ENCODE assay signal across 15 cellular contexts in the genomic region with DNA sequence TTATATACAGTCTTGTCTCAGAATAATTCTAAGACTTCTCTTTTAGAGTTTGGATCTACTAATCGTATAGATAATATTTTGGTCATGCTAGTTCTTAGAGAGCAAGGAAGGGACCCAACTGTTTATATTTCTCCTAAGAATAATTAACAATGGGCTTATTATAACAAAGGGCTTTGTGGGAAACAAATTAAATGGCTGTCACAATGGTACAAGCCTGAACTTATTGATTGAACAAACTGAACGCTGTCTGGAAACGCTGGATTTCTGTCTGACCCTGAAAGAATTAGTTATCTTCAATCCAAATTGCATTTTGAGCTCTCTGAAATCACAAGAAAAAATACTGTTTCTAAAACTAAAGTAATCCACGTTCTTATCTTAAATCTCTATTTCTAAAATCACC. TPM values are rescaled to one million over a fixed set of nuclear protein-coding genes. Genes with fewer than 3 reads are reported as not detected.
A peak's percentile ranks its signal among the peaks of the same experiment; 100 is the strongest.
DNase-seq lines count a peak whose midpoint lies in the region; ATAC-seq and TF ChIP-seq lines count a peak whose summit lies in the region.
"Had no signal": no experiment of that assay in that cellular context is flagged by ENCODE, and none has a peak within 500 bp of the region (broad histone marks: within the 10 kb centered on the region; RNA-seq: fewer than 3 reads in every experiment).

No MANE protein-coding gene starts in this region.

- ATAC-seq in HG02798 (IDR thresholded peaks at IDR 0.05; ENCODE audit: poor library complexity, unreplicated experiment): no peak
- ATAC-seq: GM12878 had no signal

- H3K4me3 ChIP-seq in dorsolateral prefrontal cortex: peak overlapping the region in 20 of 59 donors; percentile 1 to 47 (median 13)
- H3K4me3 ChIP-seq: GM12878 had no signal

- TF ChIP-seq CTCF in dorsolateral prefrontal cortex (IDR thresholded peaks at IDR 0.05 in 54 of 56, conservative IDR thresholded peaks at IDR 0.05 in 2 of 56; ENCODE audit: low read depth in 1 of 56, partially characterized antibody in 56 of 56): no peak

- H3K27me3 ChIP-seq in dorsolateral prefrontal cortex: no peaks in the 10 kb centered on the region
- H3K27me3 ChIP-seq: BE2C had no signal

- intact Hi-C loops in dorsolateral prefrontal cortex (cut with DNase I): loop anchor here in 1 of 2 donors (5.0 kb wide), 1 partner anchor 55 kb away; a partner anchor contains a TSS

- no peak for DNase-seq in dorsolateral prefrontal cortex
- DNase-seq in inferior parietal cortex (ENCODE audit: extremely low spot score): peak; percentile 27
- peak; percentile 92 for DNase-seq in pons (ENCODE audit: low spot score)
- DNase-seq in superior temporal gyrus (ENCODE audit: extremely low spot score): peak; percentile 82
- DNase-seq in MV-4-11 (lab: John Stamatoyannopoulos, UW): no peak
- no peak for DNase-seq in T-helper 1 cell
- DNase-seq: BE2C; CD4-positive, alpha-beta memory T cell; DMS79; HCEC 1CT; HFFc6; IMR-90 had no signal

- H3K27ac ChIP-seq in dorsolateral prefrontal cortex: peak overlapping the region in 40 of 59 donors; percentile 0 to 90 (median 52)
- H3K27ac ChIP-seq: C4-2B had no signal

RNA-seq across cellular contexts. Expression of a gene that starts 56.8 kb away (rescaled TPM):
- 10 to 100 TPM; 22.9 to 42.7 (median 30.2) TPM for total RNA-seq in dorsolateral prefrontal cortex

Comparison
In these comparisons a context has a peak if more than half of its experiments do, and no peak if none do; other contexts are left out.
1. DNase-seq: peak in inferior parietal cortex (single experiment), pons (single experiment) and superior temporal gyrus (single experiment); none in dorsolateral prefrontal cortex (0 of 10), MV-4-11 (single experiment) and T-helper 1 cell (0 of 5).